13 cellular contexts compared by ENCODE assay signal in the genomic region with DNA sequence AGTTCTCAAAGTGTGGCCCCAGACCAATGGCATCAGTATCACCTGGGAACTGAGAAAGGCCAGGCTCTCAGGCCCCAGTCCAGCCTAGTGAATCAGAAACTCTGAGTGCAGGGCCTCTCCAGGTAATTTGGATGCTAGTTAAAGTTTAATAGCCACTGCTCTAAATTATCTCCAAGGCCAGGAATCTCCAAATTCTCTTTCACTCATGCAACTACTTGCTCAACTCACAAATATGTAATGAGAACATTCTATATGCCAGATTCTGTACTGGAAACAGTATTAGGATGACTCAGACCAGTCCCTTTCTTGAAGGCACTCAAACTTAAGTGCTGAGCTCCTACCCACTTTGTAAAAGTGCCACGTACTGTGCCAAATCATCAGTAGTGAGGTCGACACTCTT.
A peak's percentile ranks its signal among the peaks of the same experiment; 100 is the strongest.
DNase-seq lines count a peak whose midpoint lies in the region; ATAC-seq and TF ChIP-seq lines count a peak whose summit lies in the region.
"Had no signal": no experiment of that assay in that cellular context is flagged by ENCODE, and none has a peak within 500 bp of the region (broad histone marks: within the 10 kb centered on the region; RNA-seq: fewer than 3 reads in every experiment).

No MANE protein-coding gene starts in this region.

- WGBS in smooth muscle cell (ENCODE audit: low lambda C conversion rate): 27% methylated on average over 2 of the region's 2 CpGs
- WGBS in right cardiac atrium: 77% methylated on average over 2 of the region's 2 CpGs

- H4K20me1 ChIP-seq in smooth muscle cell (ENCODE audit: low read depth): peaks cover 9% of the 10 kb centered on the region

- intact Hi-C loops in right cardiac atrium (cut with DNase I): loop anchor here in 1 of 4 donors (5.0 kb wide), 1 partner anchor 651 kb away; no protein-coding TSS in a partner anchor

- H3K9ac ChIP-seq in adipocyte (ENCODE audit: low read length) (no peak overlapping the region), smooth muscle cell (ENCODE audit: low read depth) (no peak overlapping the region)

- H3K79me2 ChIP-seq in smooth muscle cell (ENCODE audit: low read depth): no peaks in the 10 kb centered on the region

- DNase-seq in GM03348 (ENCODE audit: low spot score) (peak; percentile 76), adipocyte (ENCODE audit: low read depth) (peak; percentile 82), fibroblast of the conjunctiva (ENCODE audit: low read depth) (peak; percentile 51), smooth muscle cell (lab: John Stamatoyannopoulos, UW; ENCODE audit: unreplicated experiment) (no peak), caudate nucleus (lab: John Stamatoyannopoulos, UW) (no peak), NCI-H1048 (lab: John Stamatoyannopoulos, UW) (no peak), right cardiac atrium (no peak)
- no peak for DNase-seq in stimulated activated CD4-positive, alpha-beta T cell treated with anti-CD3 and anti-CD28 coated beads, Interleukin-2, amount 100 ng/mL, for 24 hours
- DNase-seq: COR-L47; effector memory CD8-positive, alpha-beta T cell; NCI-H1092; NCI-H510A treated with DMSO at 0.1 percent for 48 hours; SHP77 had no signal

- ATAC-seq in right cardiac atrium: no peak
- ATAC-seq: effector memory CD8-positive, alpha-beta T cell had no signal

- TF ChIP-seq CTCF in smooth muscle cell (IDR thresholded peaks at IDR 0.05; ENCODE audit: borderline replicate concordance, insufficient read depth, poor library complexity, severe bottlenecking): no peak

- H3K4me3 ChIP-seq in adipocyte (ENCODE audit: low read length) (no peak overlapping the region), smooth muscle cell (no peak overlapping the region), right cardiac atrium (ENCODE audit: low read length) (no peak overlapping the region)

- H3K36me3 ChIP-seq in adipocyte (ENCODE audit: control insufficient read depth, insufficient read depth, low read length, severe bottlenecking) (peaks cover 44% of the 10 kb centered on the region), smooth muscle cell (ENCODE audit: low read depth) (peaks cover 12% of the 10 kb centered on the region)

- H3K27me3 ChIP-seq in adipocyte (replicated peaks; ENCODE audit: control insufficient read depth, insufficient read depth, low read length) (no peaks in the 10 kb centered on the region), smooth muscle cell (ENCODE audit: low read depth) (no peaks in the 10 kb centered on the region), right cardiac atrium (ENCODE audit: control insufficient read depth, insufficient read depth) (no peaks in the 10 kb centered on the region)

- H3K4me1 ChIP-seq in adipocyte (ENCODE audit: control insufficient read depth, insufficient read depth, low read length) (peaks cover 46% of the 10 kb centered on the region), smooth muscle cell (ENCODE audit: low read depth) (peaks cover 5% of the 10 kb centered on the region), right cardiac atrium (ENCODE audit: control insufficient read depth, insufficient read depth, low read length) (no peaks in the 10 kb centered on the region)

- H3K9me3 ChIP-seq in adipocyte (ENCODE audit: control insufficient read depth, low read length) (no peaks in the 10 kb centered on the region), smooth muscle cell (replicated peaks; ENCODE audit: low read depth) (no peaks in the 10 kb centered on the region), right cardiac atrium (ENCODE audit: control insufficient read depth, low read length) (no peaks in the 10 kb centered on the region)

- H3K4me2 ChIP-seq in smooth muscle cell: no peak overlapping the region

- peaks cover 24% of the 10 kb centered on the region for H3F3A ChIP-seq in smooth muscle cell (ENCODE audit: low read depth)

- H3K27ac ChIP-seq in smooth muscle cell (ENCODE audit: low read depth) (peak overlapping the region; percentile 72), caudate nucleus (ENCODE audit: low read depth, low read length) (no peak overlapping the region), right cardiac atrium (ENCODE audit: low read length) (no peak overlapping the region)

- H2AFZ ChIP-seq in smooth muscle cell (ENCODE audit: low read depth): no peak overlapping the region

Comparison
In these comparisons a context has a peak if more than half of its experiments do, and no peak if none do; other contexts are left out.
1. DNase-seq: peak in GM03348 (single experiment), adipocyte (single experiment) and fibroblast of the conjunctiva (single experiment); none in smooth muscle cell (single experiment), caudate nucleus (0 of 61), stimulated activated CD4-positive, alpha-beta T cell treated with anti-CD3 and anti-CD28 coated beads, Interleukin-2, amount 100 ng/mL, for 24 hours (0 of 2), NCI-H1048 (single experiment) and right cardiac atrium (0 of 3).